Comparison of ENCODE assay signal across 2 cellular contexts in the genomic region with DNA sequence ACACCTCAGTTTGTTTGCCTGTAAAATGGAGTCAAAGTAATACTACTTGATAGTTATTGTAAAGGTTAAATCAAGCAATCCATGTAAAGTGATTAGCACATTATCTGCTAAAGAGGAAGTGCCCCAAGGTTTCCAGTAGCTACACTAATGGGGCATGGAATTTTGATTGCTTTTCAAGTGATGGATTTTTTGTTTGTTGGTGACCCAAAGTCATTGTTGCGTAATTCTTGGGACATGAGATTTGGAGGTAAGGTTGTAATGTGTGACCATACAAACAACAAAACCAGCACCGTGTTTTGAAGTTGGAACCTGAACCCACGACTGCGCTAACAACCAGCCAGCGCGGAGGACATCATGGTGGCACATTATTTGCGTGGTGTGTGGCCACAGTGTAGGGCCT.
TF ChIP-seq lines count a peak whose summit lies in the region.

No MANE protein-coding gene starts in this region.

TF ChIP-seq in IMR-90, 13 proteins besides CTCF, POLR2A, EP300 and RAD21:
- TF ChIP-seq CEBPB (IDR thresholded peaks at IDR 0.05; ENCODE audit: low read depth, low read length) (peak; percentile 79), ELK1 (IDR thresholded peaks at IDR 0.05; ENCODE audit: borderline replicate concordance, low read depth, low read length) (no peak)

TF ChIP-seq in K562, 482 proteins besides CTCF, POLR2A, EP300 and RAD21:
- TF ChIP-seq SRSF1 (IDR thresholded peaks at IDR 0.05; ENCODE audit: low read depth, low read length) (no peak), MYC (IDR thresholded peaks at IDR 0.05; ENCODE audit: low read depth, low read length) (no peak), MYC (CRISPR knock-in tag; IDR thresholded peaks at IDR 0.05; ENCODE audit: borderline replicate concordance, low read depth) (no peak), KDM1A (IDR thresholded peaks at IDR 0.05) (0 out of 4 replicates have a peak, but pooled peaks of 1 of the 2 experiments have one; percentile 11), RAD51 (IDR thresholded peaks at IDR 0.05; ENCODE audit: borderline replicate concordance, low read depth) (no peak), ZKSCAN8 (CRISPR knock-in tag; IDR thresholded peaks at IDR 0.05) (no peak), SPI1 (IDR thresholded peaks at IDR 0.05; ENCODE audit: borderline replicate concordance, low read depth, low read length) (peak; percentile 72; the same call in 1 of the 2 replicates), PREB (CRISPR knock-in tag; IDR thresholded peaks at IDR 0.05) (no peak), CEBPB (tag; IDR thresholded peaks at IDR 0.05) (peak; percentile 94), CEBPG (CRISPR knock-in tag; IDR thresholded peaks at IDR 0.05) (peak; percentile 71), CEBPG (tag; conservative IDR thresholded peaks at IDR 0.05 in 1 of 2, IDR thresholded peaks at IDR 0.05 in 1 of 2) (peak; percentile 80 to 93), COPS2 (conservative IDR thresholded peaks at IDR 0.05) (no peak), HNRNPK (IDR thresholded peaks at IDR 0.05; ENCODE audit: low read depth, low read length, poor library complexity, severe bottlenecking) (no peak), KDM4B (IDR thresholded peaks at IDR 0.05; ENCODE audit: borderline replicate concordance in 2 of 2, low read depth in 1 of 2) (no peak)
- TF ChIP-seq, protein P1, sequence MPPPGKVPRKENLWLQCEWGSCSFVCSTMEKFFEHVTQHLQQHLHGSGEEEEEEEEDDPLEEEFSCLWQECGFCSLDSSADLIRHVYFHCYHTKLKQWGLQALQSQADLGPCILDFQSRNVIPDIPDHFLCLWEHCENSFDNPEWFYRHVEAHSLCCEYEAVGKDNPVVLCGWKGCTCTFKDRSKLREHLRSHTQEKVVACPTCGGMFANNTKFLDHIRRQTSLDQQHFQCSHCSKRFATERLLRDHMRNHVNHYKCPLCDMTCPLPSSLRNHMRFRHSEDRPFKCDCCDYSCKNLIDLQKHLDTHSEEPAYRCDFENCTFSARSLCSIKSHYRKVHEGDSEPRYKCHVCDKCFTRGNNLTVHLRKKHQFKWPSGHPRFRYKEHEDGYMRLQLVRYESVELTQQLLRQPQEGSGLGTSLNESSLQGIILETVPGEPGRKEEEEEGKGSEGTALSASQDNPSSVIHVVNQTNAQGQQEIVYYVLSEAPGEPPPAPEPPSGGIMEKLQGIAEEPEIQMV (tag; conservative IDR thresholded peaks at IDR 0.05; ENCODE audit: low read depth): no peak
- TF ChIP-seq, protein P2, sequence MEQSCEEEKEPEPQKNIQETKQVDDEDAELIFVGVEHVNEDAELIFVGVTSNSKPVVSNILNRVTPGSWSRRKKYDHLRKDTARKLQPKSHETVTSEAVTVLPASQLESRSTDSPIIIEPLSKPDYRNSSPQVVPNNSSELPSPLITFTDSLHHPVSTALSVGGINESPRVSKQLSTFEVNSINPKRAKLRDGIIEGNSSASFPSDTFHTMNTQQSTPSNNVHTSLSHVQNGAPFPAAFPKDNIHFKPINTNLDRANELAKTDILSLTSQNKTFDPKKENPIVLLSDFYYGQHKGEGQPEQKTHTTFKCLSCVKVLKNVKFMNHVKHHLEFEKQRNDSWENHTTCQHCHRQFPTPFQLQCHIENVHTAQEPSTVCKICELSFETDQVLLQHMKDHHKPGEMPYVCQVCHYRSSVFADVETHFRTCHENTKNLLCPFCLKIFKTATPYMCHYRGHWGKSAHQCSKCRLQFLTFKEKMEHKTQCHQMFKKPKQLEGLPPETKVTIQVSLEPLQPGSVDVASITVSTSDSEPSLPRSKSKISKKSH (CRISPR knock-in tag; IDR thresholded peaks at IDR 0.05): no peak
- TF ChIP-seq, protein P3, sequence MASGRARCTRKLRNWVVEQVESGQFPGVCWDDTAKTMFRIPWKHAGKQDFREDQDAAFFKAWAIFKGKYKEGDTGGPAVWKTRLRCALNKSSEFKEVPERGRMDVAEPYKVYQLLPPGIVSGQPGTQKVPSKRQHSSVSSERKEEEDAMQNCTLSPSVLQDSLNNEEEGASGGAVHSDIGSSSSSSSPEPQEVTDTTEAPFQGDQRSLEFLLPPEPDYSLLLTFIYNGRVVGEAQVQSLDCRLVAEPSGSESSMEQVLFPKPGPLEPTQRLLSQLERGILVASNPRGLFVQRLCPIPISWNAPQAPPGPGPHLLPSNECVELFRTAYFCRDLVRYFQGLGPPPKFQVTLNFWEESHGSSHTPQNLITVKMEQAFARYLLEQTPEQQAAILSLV (tag; IDR thresholded peaks at IDR 0.05): 0 out of 2 replicates have a peak, but pooled peaks have one; percentile 13
